Comparison of ENCODE assay signal across 12 cellular contexts in the genomic region with DNA sequence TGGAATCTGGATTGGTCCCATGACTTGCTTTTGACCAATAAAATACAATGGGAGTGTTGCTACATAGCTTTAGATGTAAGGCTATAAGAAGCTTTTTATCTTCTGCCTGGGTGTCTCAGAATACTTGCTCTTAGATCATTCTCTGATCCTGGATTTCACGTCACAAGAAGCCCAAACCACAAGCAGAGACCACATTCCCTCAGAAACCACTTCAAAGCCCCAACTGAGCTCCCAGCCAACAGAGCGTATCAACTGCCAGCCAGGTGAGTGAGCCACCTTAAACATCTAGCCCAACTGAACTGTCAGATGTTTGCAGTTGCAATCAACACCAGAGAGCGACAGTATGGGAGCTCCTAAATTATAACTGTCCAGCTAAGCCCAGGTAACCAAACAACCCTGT.
DNase-seq lines count a peak whose midpoint lies in the region; ATAC-seq, FAIRE-seq and TF ChIP-seq lines count a peak whose summit lies in the region.
"Had no signal": no experiment of that assay in that cellular context is flagged by ENCODE, and none has a peak within 500 bp of the region (broad histone marks: within the 10 kb centered on the region; RNA-seq: fewer than 3 reads in every experiment).

No MANE protein-coding gene starts in this region.

- no peaks in the 10 kb centered on the region for H3K36me3 Mint-ChIP-seq in activated naive CD4-positive, alpha-beta T cell treated with anti-CD3 and anti-CD28 coated beads for 36 hours (ENCODE audit: low read depth)
- H3K36me3 Mint-ChIP-seq in endothelial cell (ENCODE audit: low read depth, unreplicated experiment), result no peaks in the 10 kb centered on the region
- H3K36me3 Mint-ChIP-seq: type B pancreatic cell had no signal

- H3K4me1 Mint-ChIP-seq in activated naive CD4-positive, alpha-beta T cell treated with anti-CD3 and anti-CD28 coated beads for 36 hours (ENCODE audit: low read depth), result no peaks in the 10 kb centered on the region
- no peaks in the 10 kb centered on the region for H3K4me1 Mint-ChIP-seq in endothelial cell (ENCODE audit: unreplicated experiment)
- H3K4me1 Mint-ChIP-seq: activated CD4-positive, alpha-beta memory T cell treated with anti-CD3 and anti-CD28 coated beads, Interleukin-2, amount 10 ng/mL, durations not matched to agents 7 days and 5 days had no signal

- H3K27me3 ChIP-seq in bronchial epithelial cell (ENCODE audit: control insufficient read depth, insufficient read depth, low read length), result no peaks in the 10 kb centered on the region
- H3K27me3 ChIP-seq: ascending aorta had no signal

- H3K36me3 ChIP-seq in bronchial epithelial cell (ENCODE audit: control insufficient read depth, insufficient read depth, low read length), result no peaks in the 10 kb centered on the region
- H3K36me3 ChIP-seq: ascending aorta had no signal

- no peak overlapping the region for H3K4me3 Mint-ChIP-seq in activated naive CD4-positive, alpha-beta T cell treated with anti-CD3 and anti-CD28 coated beads for 36 hours
- H3K4me3 Mint-ChIP-seq in endothelial cell (ENCODE audit: unreplicated experiment), result no peak overlapping the region
- H3K4me3 Mint-ChIP-seq: activated CD4-positive, alpha-beta memory T cell treated with anti-CD3 and anti-CD28 coated beads, Interleukin-2, amount 10 ng/mL, durations not matched to agents 7 days and 5 days; type B pancreatic cell had no signal

- H3K4me3 ChIP-seq in bronchial epithelial cell (ENCODE audit: low read depth, low read length), result no peak overlapping the region
- H3K4me3 ChIP-seq: ascending aorta had no signal

- DNase-seq in activated naive CD4-positive, alpha-beta T cell treated with anti-CD3 and anti-CD28 coated beads for 36 hours, result peak; percentile 17
- no peak for DNase-seq in activated naive CD4-positive, alpha-beta T cell treated with Interleukin-2 at 50 U/mL for 16 hours
- DNase-seq in NCI-H187 (lab: John Stamatoyannopoulos, UW) (peak; percentile 34 to 40), bronchial epithelial cell (ENCODE audit: low read depth) (peak; percentile 56), endothelial cell (ENCODE audit: low spot score) (no peak), D341Med (ENCODE audit: low spot score) (no peak), mesenteric fat pad (ENCODE audit: low spot score) (no peak)
- DNase-seq in stimulated activated naive CD8-positive, alpha-beta T cell treated with anti-CD3 and anti-CD28 coated beads, Interleukin-15, Interleukin-2, amounts not matched to agents 100 U/mL and 50 U/mL, for 24 hours, result peak; percentile 3
- DNase-seq: activated CD4-positive, alpha-beta memory T cell treated with anti-CD3 and anti-CD28 coated beads, Interleukin-2, amount 10 ng/mL, durations not matched to agents 7 days and 5 days; right cardiac atrium had no signal

- peaks cover 8% of the 10 kb centered on the region for H3K9me3 Mint-ChIP-seq in activated naive CD4-positive, alpha-beta T cell treated with anti-CD3 and anti-CD28 coated beads for 36 hours
- H3K9me3 Mint-ChIP-seq in endothelial cell (ENCODE audit: unreplicated experiment), result no peaks in the 10 kb centered on the region
- H3K9me3 Mint-ChIP-seq: type B pancreatic cell had no signal

- no peak for TF ChIP-seq CTCF in bronchial epithelial cell (IDR thresholded peaks at IDR 0.05; ENCODE audit: insufficient read depth, low read length, severe bottlenecking)
- no peak for TF ChIP-seq CTCF in endothelial cell (IDR thresholded peaks at IDR 0.05; ENCODE audit: unreplicated experiment)

- ATAC-seq in stimulated activated naive CD8-positive, alpha-beta T cell treated with anti-CD3 and anti-CD28 coated beads, Interleukin-15, Interleukin-2, amounts not matched to agents 100 U/mL and 50 U/mL, for 24 hours, result no peak
- ATAC-seq: right cardiac atrium had no signal

- intact Hi-C loops in activated naive CD4-positive, alpha-beta T cell treated with anti-CD3 and anti-CD28 coated beads for 36 hours (cut with micrococcal nuclease), result no loop called here

- H3K27ac Mint-ChIP-seq in activated naive CD4-positive, alpha-beta T cell treated with anti-CD3 and anti-CD28 coated beads for 36 hours, result no peak overlapping the region
- H3K27ac Mint-ChIP-seq in endothelial cell (ENCODE audit: unreplicated experiment), result no peak overlapping the region
- H3K27ac Mint-ChIP-seq: activated CD4-positive, alpha-beta memory T cell treated with anti-CD3 and anti-CD28 coated beads, Interleukin-2, amount 10 ng/mL, durations not matched to agents 7 days and 5 days; type B pancreatic cell had no signal

- FAIRE-seq in bronchial epithelial cell (lab: Jason Lieb, UNC), result no peak

- CTCF ChIA-PET in activated naive CD4-positive, alpha-beta T cell treated with anti-CD3 and anti-CD28 coated beads for 36 hours (lab: Charles Lee), result no interaction called here

- H3K27me3 Mint-ChIP-seq in activated naive CD4-positive, alpha-beta T cell treated with anti-CD3 and anti-CD28 coated beads for 36 hours (ENCODE audit: low read depth), result peaks cover 4% of the 10 kb centered on the region
- no peaks in the 10 kb centered on the region for H3K27me3 Mint-ChIP-seq in endothelial cell (ENCODE audit: unreplicated experiment)
- H3K27me3 Mint-ChIP-seq: activated CD4-positive, alpha-beta memory T cell treated with anti-CD3 and anti-CD28 coated beads, Interleukin-2, amount 10 ng/mL, durations not matched to agents 7 days and 5 days; type B pancreatic cell had no signal

Comparison
In these comparisons a context has a peak if more than half of its experiments do, and no peak if none do; other contexts are left out.
1. DNase-seq: peak in activated naive CD4-positive, alpha-beta T cell treated with anti-CD3 and anti-CD28 coated beads for 36 hours (single experiment), NCI-H187 (2 of 2), bronchial epithelial cell (single experiment) and stimulated activated naive CD8-positive, alpha-beta T cell treated with anti-CD3 and anti-CD28 coated beads, Interleukin-15, Interleukin-2, amounts not matched to agents 100 U/mL and 50 U/mL, for 24 hours (single experiment); none in activated naive CD4-positive, alpha-beta T cell treated with Interleukin-2 at 50 U/mL for 16 hours (single experiment), endothelial cell (single experiment), D341Med (single experiment) and mesenteric fat pad (single experiment).